In the genomic region with DNA sequence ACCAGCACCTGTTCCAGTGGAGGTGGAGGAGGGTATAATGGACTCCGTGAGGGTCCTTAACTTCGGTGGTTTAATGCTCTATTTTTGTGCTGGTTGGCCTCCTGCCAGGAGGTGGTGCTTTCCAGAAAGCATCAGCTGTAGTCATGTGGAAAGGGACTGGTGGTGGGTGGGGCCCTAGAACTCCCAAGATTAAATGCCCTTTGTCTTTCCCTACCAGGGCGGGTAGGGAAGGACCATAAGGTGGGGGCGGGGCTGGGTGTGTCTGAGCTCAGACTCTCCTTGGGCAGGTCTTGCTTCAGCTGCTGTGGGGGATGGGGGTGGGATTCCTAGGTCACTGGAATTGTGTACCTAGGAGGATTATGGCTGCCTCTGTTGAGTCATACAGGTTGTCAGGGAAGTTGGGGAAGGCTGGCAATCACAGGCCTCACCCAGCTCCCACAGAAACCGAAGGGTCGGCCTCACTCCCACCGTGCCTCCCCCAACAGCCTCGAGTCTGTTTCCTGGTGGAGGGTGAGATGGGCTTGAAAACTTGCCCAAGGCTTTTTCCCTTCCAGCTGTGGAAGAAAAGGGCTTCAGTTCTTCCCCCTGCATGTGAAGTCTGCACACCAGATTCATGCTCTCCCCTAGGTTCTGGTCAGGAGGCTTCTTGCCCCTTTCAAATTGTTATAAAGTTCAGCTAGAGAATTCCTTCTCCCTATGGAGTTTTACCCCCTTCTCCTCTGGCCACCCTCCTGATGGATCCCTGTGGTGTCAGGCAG, we compare ENCODE assay signal across 15 cellular contexts.
DNase-seq lines count a peak whose midpoint lies in the region; ATAC-seq and TF ChIP-seq lines count a peak whose summit lies in the region.
"Had no signal": no experiment of that assay in that cellular context is flagged by ENCODE, and none has a peak within 500 bp of the region (broad histone marks: within the 10 kb centered on the region; RNA-seq: fewer than 3 reads in every experiment).

No MANE protein-coding gene starts in this region.

- H3K36me3 ChIP-seq in BLaER1 treated with 17β-estradiol and CSF1 and Interleukin-3, amounts not matched to agents 10 nM and 100 nM: no peaks in the 10 kb centered on the region
- H3K36me3 ChIP-seq in HEK293 (ENCODE audit: control insufficient read depth in 2 of 2, insufficient read depth in 1 of 2, low read length in 2 of 2): no peaks in the 10 kb centered on the region
- H3K36me3 ChIP-seq: gastroesophageal sphincter had no signal

- H3K27ac ChIP-seq in BLaER1 treated with 17β-estradiol and CSF1 and Interleukin-3, amounts not matched to agents 10 nM and 100 nM: no peak overlapping the region
- H3K27ac ChIP-seq in HEK293 (ENCODE audit: extremely low read depth, low read depth, low read length): no peak overlapping the region
- H3K27ac ChIP-seq in foreskin keratinocyte: no peak overlapping the region
- H3K27ac ChIP-seq: gastroesophageal sphincter, GM23248 had no signal

- peak overlapping the region in 6 of 11 experiments; percentile 22 to 48 (median 33); a peak in 9 of 22 replicates for H3K4me2 ChIP-seq in BLaER1 treated with 17β-estradiol and CSF1 and Interleukin-3, amounts not matched to agents 10 nM and 100 nM

- H3K4me1 ChIP-seq in BLaER1 treated with 17β-estradiol and CSF1 and Interleukin-3, amounts not matched to agents 10 nM and 100 nM: peaks cover 0 to 13% (median 10%) of the 10 kb centered on the region in 10 experiments; a peak in 9 of 20 replicates
- no peaks in the 10 kb centered on the region for H3K4me1 ChIP-seq in HEK293 (ENCODE audit: control insufficient read depth, insufficient read depth, low read length)
- no peaks in the 10 kb centered on the region for H3K4me1 ChIP-seq in foreskin keratinocyte
- H3K4me1 ChIP-seq: gastroesophageal sphincter had no signal

- no peak for TF ChIP-seq CTCF in HEK293 (tag by site-specific recombination; IDR thresholded peaks at IDR 0.05)
- TF ChIP-seq CTCF in foreskin keratinocyte (conservative IDR thresholded peaks at IDR 0.05): no peak

- peak; percentile 31 for ATAC-seq in foreskin keratinocyte
- no peak for ATAC-seq in HG03342 (IDR thresholded peaks at IDR 0.05; ENCODE audit: unreplicated experiment)
- ATAC-seq: activated T-helper 17 cell treated with anti-CD3 and anti-CD28 coated beads, Interleukin-2, amount 50 U/mL, for 72 hours; gastroesophageal sphincter; stimulated activated effector memory CD8-positive, alpha-beta T cell treated with anti-CD3 and anti-CD28 coated beads, Interleukin-12 subunit alpha, Interleukin-12 subunit beta, amount 100 ng/mL, for 72 hours had no signal

- H4K20me1 ChIP-seq in BLaER1 treated with 17β-estradiol and CSF1 and Interleukin-3, amounts not matched to agents 10 nM and 100 nM: no peaks in the 10 kb centered on the region

- no peaks in the 10 kb centered on the region for H3K27me3 ChIP-seq in BLaER1 treated with 17β-estradiol and CSF1 and Interleukin-3, amounts not matched to agents 10 nM and 100 nM
- no peaks in the 10 kb centered on the region for H3K27me3 ChIP-seq in foreskin keratinocyte
- H3K27me3 ChIP-seq: gastroesophageal sphincter had no signal

- no peak overlapping the region for H3K4me3 ChIP-seq in BLaER1 treated with 17β-estradiol and CSF1 and Interleukin-3, amounts not matched to agents 10 nM and 100 nM
- H3K4me3 ChIP-seq in HEK293 (ENCODE audit: low read depth, low read length): no peak overlapping the region
- H3K4me3 ChIP-seq: gastroesophageal sphincter, GM23248 had no signal

- CTCF ChIA-PET in HEK293 (lab: Yijun Ruan, JAX): interaction anchor here (1.0 to 2.1 kb wide), 2 partner anchors 16 to 45 kb away, joined by 5 read pairs; no protein-coding TSS in a partner anchor

- POLR2A ChIA-PET in HEK293 (lab: Yijun Ruan, JAX): no interaction called here

- peak; percentile 37 for DNase-seq in NCI-H82 treated with DMSO at 0.1 percent for 48 hours (lab: John Stamatoyannopoulos, UW; ENCODE audit: unreplicated experiment)
- no peak for DNase-seq in foreskin keratinocyte
- DNase-seq in activated T-cell treated with anti-CD3 and anti-CD28 coated beads, Interleukin-2, amount 50 U/mL, for 1 hour: no peak
- no peak for DNase-seq in NCI-H1694 treated with DMSO at 0.1 percent for 48 hours (lab: John Stamatoyannopoulos, UW)
- DNase-seq in HuH-7.5 (ENCODE audit: low spot score): no peak
- DNase-seq: activated CD4-positive, alpha-beta memory T cell treated with anti-CD3 and anti-CD28 coated beads, Interleukin-2, amount 10 ng/mL, durations not matched to agents 7 days and 5 days; GM23248; mesenchymal stem cell; NCI-H1436 had no signal

- peaks cover 16 to 33% (median 24%) of the 10 kb centered on the region in 11 experiments; a peak in 21 of 22 replicates for H3K9me3 ChIP-seq in BLaER1 treated with 17β-estradiol and CSF1 and Interleukin-3, amounts not matched to agents 10 nM and 100 nM (replicated peaks in 1 of 11)
- H3K9me3 ChIP-seq in HEK293 (ENCODE audit: control insufficient read depth, insufficient read depth, low read depth, low read length): no peaks in the 10 kb centered on the region

- no peak overlapping the region for H3K9ac ChIP-seq in BLaER1 treated with 17β-estradiol and CSF1 and Interleukin-3, amounts not matched to agents 10 nM and 100 nM
- H3K9ac ChIP-seq: GM23248 had no signal

TF ChIP-seq in HEK293, 187 proteins besides CTCF, POLR2A, EP300 and RAD21:
- peak; percentile 75 for TF ChIP-seq KLF1 (tag by site-specific recombination; IDR thresholded peaks at IDR 0.05)
- no peak for TF ChIP-seq REPIN1 (tag by site-specific recombination; IDR thresholded peaks at IDR 0.05; ENCODE audit: low read depth)
